In the genomic region with DNA sequence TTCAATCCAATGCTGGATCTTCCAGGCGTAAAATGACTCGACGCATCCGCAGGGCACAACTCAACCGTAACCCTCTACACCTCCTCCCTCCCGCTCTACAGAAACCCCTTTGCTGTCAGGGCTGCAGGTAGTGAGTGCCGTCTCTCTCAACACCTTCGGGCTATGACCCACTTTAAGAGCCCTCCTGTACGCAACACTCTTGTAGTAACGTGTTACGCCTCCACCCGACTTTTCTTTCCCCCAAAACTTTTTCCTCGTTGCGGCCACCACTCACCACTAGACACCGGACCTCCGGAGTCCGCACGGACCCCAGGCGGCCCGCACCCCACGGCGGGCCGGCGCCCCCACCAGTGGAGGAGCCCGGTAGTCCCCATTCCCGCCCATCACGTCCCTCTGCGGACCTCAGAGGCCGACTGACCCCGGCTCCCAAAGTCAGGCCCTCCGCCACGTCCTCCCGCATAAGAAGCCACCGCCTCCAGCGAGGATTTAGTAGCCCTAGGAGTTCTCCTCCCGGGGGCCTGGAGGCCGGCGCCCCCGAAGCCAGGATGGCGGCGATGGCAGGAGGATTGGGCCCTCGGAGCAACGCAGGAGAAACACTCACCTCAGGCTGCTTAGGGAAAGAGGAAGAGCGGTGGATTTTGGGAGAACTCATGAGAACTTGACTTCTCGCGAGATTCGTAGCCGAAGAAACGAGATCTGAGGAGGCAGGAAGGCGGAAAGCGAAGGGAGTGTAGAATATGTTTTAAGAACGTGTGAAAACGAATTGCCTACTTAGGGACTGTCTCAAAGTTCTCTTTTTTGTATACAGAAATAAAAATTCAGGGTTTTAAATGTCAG, we compare ENCODE assay signal across 8 cellular contexts. TPM values are rescaled to one million over a fixed set of nuclear protein-coding genes. Genes with fewer than 3 reads are reported as not detected.
DNase-seq lines count a peak whose midpoint lies in the region; ATAC-seq and TF ChIP-seq lines count a peak whose summit lies in the region.

TSS of gene RPL17 (minus strand) at position 609 of the 837 bp plus-strand sequence.

- peaks cover 28% of the 10 kb centered on the region for H3K36me3 Mint-ChIP-seq in chondrocyte (ENCODE audit: low read depth)

- peak; percentile 74 for ATAC-seq in GM19023 (IDR thresholded peaks at IDR 0.05; ENCODE audit: unreplicated experiment)
- peak; percentile 76 for ATAC-seq in HG03432 (IDR thresholded peaks at IDR 0.05; ENCODE audit: unreplicated experiment)

- H3K4me1 Mint-ChIP-seq in chondrocyte (ENCODE audit: low read depth): peaks cover 46% of the 10 kb centered on the region

- no peaks in the 10 kb centered on the region for H3K9me3 Mint-ChIP-seq in chondrocyte (ENCODE audit: low read depth)

- DNase-seq in AG08395 (ENCODE audit: low spot score) (peak; percentile 96), NCI-H510A treated with DMSO at 0.1 percent for 48 hours (lab: John Stamatoyannopoulos, UW) (peak; percentile 92), chondrocyte (ENCODE audit: low spot score) (no peak), kidney epithelial cell (ENCODE audit: low read depth) (peak; percentile 95)
- peak; percentile 65 to 80 for DNase-seq in activated CD4-positive, alpha-beta T cell treated with anti-CD3 and anti-CD28 coated beads for 24 hours (ENCODE audit: low read depth in 2 of 2)
- peak; percentile 80 to 81 for DNase-seq in stimulated activated CD4-positive, alpha-beta T cell treated with anti-CD3 and anti-CD28 coated beads, Interleukin-15, amount 100 ng/mL, for 48 hours (ENCODE audit: low read depth in 2 of 2)

- no peak for TF ChIP-seq CTCF in chondrocyte (IDR thresholded peaks at IDR 0.05)
- no peak for TF ChIP-seq CTCF in kidney epithelial cell (IDR thresholded peaks at IDR 0.05; ENCODE audit: insufficient read depth, low read length, poor library complexity, severe bottlenecking)

- peak within 1 kb of the TSS; percentile 93 for H3K4me3 ChIP-seq in kidney epithelial cell (ENCODE audit: low read depth, low read length)

- H3K27ac Mint-ChIP-seq in chondrocyte (ENCODE audit: unreplicated experiment): peak within 1 kb of the TSS; percentile 99

- H3K27me3 ChIP-seq in kidney epithelial cell (ENCODE audit: control insufficient read depth, insufficient read depth, low read length): no peaks in the 10 kb centered on the region

- peaks cover 2% of the 10 kb centered on the region for H3K36me3 ChIP-seq in kidney epithelial cell (ENCODE audit: control insufficient read depth, insufficient read depth, low read length)

- peak within 1 kb of the TSS; percentile 98 for H3K4me3 Mint-ChIP-seq in chondrocyte (ENCODE audit: unreplicated experiment)

- H3K27me3 Mint-ChIP-seq in chondrocyte (ENCODE audit: low read depth): no peaks in the 10 kb centered on the region

RNA-seq across cellular contexts. Expression of gene RPL17, which starts in this region (rescaled TPM):
- total RNA-seq in chondrocyte: 996 to 1,053 TPM (median 1,051 TPM) in 3 replicates
- 1,734 and 1,997 TPM in 2 replicates for total RNA-seq in kidney epithelial cell
